Comparison of ENCODE assay signal across 1 cellular context in the genomic region with DNA sequence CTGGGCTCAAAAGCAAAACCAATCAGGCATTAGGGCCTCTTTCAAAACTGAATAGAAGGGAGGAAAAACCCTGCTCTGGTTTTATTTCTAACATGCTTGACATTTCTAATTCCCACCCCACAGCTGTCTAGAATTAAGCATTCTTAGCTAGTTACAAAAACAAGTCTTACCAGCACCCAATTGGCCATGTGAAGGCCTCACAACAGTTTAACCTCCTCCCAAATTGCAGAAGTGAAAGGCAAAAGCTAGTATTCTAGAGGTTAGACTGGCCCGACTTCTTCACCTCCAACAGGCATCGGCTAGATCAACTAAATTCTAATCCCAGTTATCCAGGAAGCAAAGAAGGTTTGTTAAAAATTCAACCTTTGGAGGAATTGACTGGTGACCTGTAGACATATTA.
TF ChIP-seq lines count a peak whose summit lies in the region.

No MANE protein-coding gene starts in this region.

TF ChIP-seq in GM12878, 131 proteins besides CTCF, POLR2A, EP300 and RAD21:
- TF ChIP-seq PAX5 (IDR thresholded peaks at IDR 0.05; ENCODE audit: borderline replicate concordance, low read depth, low read length): no peak
- TF ChIP-seq SPI1 (IDR thresholded peaks at IDR 0.05; ENCODE audit: borderline replicate concordance, insufficient read depth, low read depth, low read length): peak; percentile 93
- 0 out of 2 replicates have a peak, but pooled peaks have one; percentile 11 for TF ChIP-seq PML (IDR thresholded peaks at IDR 0.05; ENCODE audit: low read length)
- TF ChIP-seq E2F4 (IDR thresholded peaks at IDR 0.05; ENCODE audit: low read depth, low read length): no peak
- TF ChIP-seq ZSCAN29 (IDR thresholded peaks at IDR 0.05): no peak
